In genomic region chr4:7068279-7068842, GRCh38 we compare ENCODE assay signal across 8 cellular contexts. TPM values are rescaled to one million over a fixed set of nuclear protein-coding genes. Genes with fewer than 3 reads are reported as not detected.
DNase-seq lines count a peak whose midpoint lies in the region; ATAC-seq, FAIRE-seq and TF ChIP-seq lines count a peak whose summit lies in the region.

No MANE protein-coding gene starts in this region.

- TF ChIP-seq CTCF in Caco-2 (IDR thresholded peaks at IDR 0.05; ENCODE audit: insufficient read depth in 1 of 2, low read depth in 1 of 2, low read length in 1 of 2, severe bottlenecking in 1 of 2, unreplicated experiment in 1 of 2) (no peak), neural crest cell (conservative IDR thresholded peaks at IDR 0.05) (no peak)

- POLR2A ChIA-PET in Caco-2 (lab: Charles Lee), result interaction anchor here (0.6 to 2.6 kb wide), 5 partner anchors 25 to 872 kb away, joined by 3 to 27 read pairs (median 5); partner anchors contain the start of genes AFAP1, TADA2B and TBC1D14

- DNase-seq in Caco-2, result no peak
- DNase-seq in NCI-H1930 (lab: John Stamatoyannopoulos, UW), result peak; percentile 66 to 76
- DNase-seq in neural crest cell (ENCODE audit: low read depth, low spot score), result no peak
- no peak for DNase-seq in RCC 7860 (ENCODE audit: low spot score)
- DNase-seq in NCI-H345 (lab: John Stamatoyannopoulos, UW), result no peak
- DNase-seq in ureter (ENCODE audit: low spot score), result no peak

- H3K4me3 Mint-ChIP-seq in Caco-2 (ENCODE audit: unreplicated experiment) (peak overlapping the region; percentile 90), neural crest cell (peak overlapping the region; percentile 98)
- H3K4me3 Mint-ChIP-seq in dendritic cell treated with granulocyte-macrophage colony-stimulating factor and Interleukin-4, amounts not matched to agents 40 ng/mL and 50 ng/mL, for 4 days, result peak overlapping the region; percentile 89

- no peaks in the 10 kb centered on the region for H3K27me3 Mint-ChIP-seq in Caco-2 (ENCODE audit: insufficient read depth, unreplicated experiment)
- H3K27me3 Mint-ChIP-seq in dendritic cell treated with granulocyte-macrophage colony-stimulating factor and Interleukin-4, amounts not matched to agents 40 ng/mL and 50 ng/mL, for 4 days, result peaks cover 25% of the 10 kb centered on the region
- peaks cover 19% of the 10 kb centered on the region for H3K27me3 Mint-ChIP-seq in neural crest cell (ENCODE audit: low read depth)

- no peak for FAIRE-seq in RCC 7860 (lab: Jason Lieb, UNC)

- peak overlapping the region; percentile 77 for H3K4me3 ChIP-seq in Caco-2 (ENCODE audit: low read depth, low read length)

- peaks cover 9% of the 10 kb centered on the region; the same call in 1 of the 2 replicates for H3K4me1 ChIP-seq in Caco-2

- no peaks in the 10 kb centered on the region for H3K27me3 ChIP-seq in Caco-2 (replicated peaks; ENCODE audit: control insufficient read depth, insufficient read depth, low read length)

- peaks cover 2% of the 10 kb centered on the region; the same call in 1 of the 2 replicates for H3K36me3 ChIP-seq in Caco-2 (ENCODE audit: control insufficient read depth, insufficient read depth, low read length)

- H3K9me3 ChIP-seq in Caco-2, result no peaks in the 10 kb centered on the region

- H3K27ac Mint-ChIP-seq in Caco-2 (ENCODE audit: unreplicated experiment) (peak overlapping the region; percentile 87), neural crest cell (ENCODE audit: unreplicated experiment) (peak overlapping the region; percentile 46)
- peak overlapping the region; percentile 92 for H3K27ac Mint-ChIP-seq in dendritic cell treated with granulocyte-macrophage colony-stimulating factor and Interleukin-4, amounts not matched to agents 40 ng/mL and 50 ng/mL, for 4 days

- H3K4me1 Mint-ChIP-seq in Caco-2 (ENCODE audit: low read depth, unreplicated experiment), result peaks cover 14% of the 10 kb centered on the region
- peaks cover 46% of the 10 kb centered on the region for H3K4me1 Mint-ChIP-seq in dendritic cell treated with granulocyte-macrophage colony-stimulating factor and Interleukin-4, amounts not matched to agents 40 ng/mL and 50 ng/mL, for 4 days (ENCODE audit: low read depth)
- H3K4me1 Mint-ChIP-seq in neural crest cell, result peaks cover 42% of the 10 kb centered on the region

- intact Hi-C loops in Caco-2 (cut with micrococcal nuclease; ENCODE audit: unreplicated experiment), result loop anchor here (1.0 to 2.0 kb wide), 3 partner anchors 24 to 348 kb away; no protein-coding TSS in a partner anchor
- intact Hi-C loops in dendritic cell treated with granulocyte-macrophage colony-stimulating factor and Interleukin-4, amounts not matched to agents 40 ng/mL and 50 ng/mL, for 4 days (cut with micrococcal nuclease), result loop anchor here (1.0 to 5.0 kb wide), 3 partner anchors 25 to 161 kb away; partner anchors contain the start of genes TADA2B and TBC1D14

- CTCF ChIA-PET in Caco-2 (lab: Charles Lee), result interaction anchor here (0.5 to 2.4 kb wide), 5 partner anchors 14 to 94 kb away, joined by 3 to 24 read pairs (median 4); partner anchors contain the start of gene TADA2B

- ATAC-seq in GM21526 (IDR thresholded peaks at IDR 0.05; ENCODE audit: low FRiP score, unreplicated experiment), result peak; percentile 19

- H3K36me3 Mint-ChIP-seq in Caco-2 (ENCODE audit: insufficient read depth, unreplicated experiment) (peaks cover 35% of the 10 kb centered on the region), neural crest cell (ENCODE audit: low read depth) (peaks cover 10% of the 10 kb centered on the region)
- H3K36me3 Mint-ChIP-seq in dendritic cell treated with granulocyte-macrophage colony-stimulating factor and Interleukin-4, amounts not matched to agents 40 ng/mL and 50 ng/mL, for 4 days (ENCODE audit: low read depth), result peaks cover 30% of the 10 kb centered on the region

- TSS peak; percentile 89 for BruUV-seq in Caco-2 (replicated peaks; lab: Mats Ljungman, UMichigan)

- H3K9me3 Mint-ChIP-seq in Caco-2 (ENCODE audit: unreplicated experiment) (no peaks in the 10 kb centered on the region), neural crest cell (no peaks in the 10 kb centered on the region)
- H3K9me3 Mint-ChIP-seq in dendritic cell treated with granulocyte-macrophage colony-stimulating factor and Interleukin-4, amounts not matched to agents 40 ng/mL and 50 ng/mL, for 4 days, result no peaks in the 10 kb centered on the region

RNA-seq across cellular contexts. Expression of gene GRPEL1, which starts 0.5 kb away (rescaled TPM):
- 47.3 and 51.7 TPM in 2 replicates for total RNA-seq in Caco-2 (2022)
- total RNA-seq in neural crest cell, result 26.6 and 28.2 TPM in 2 replicates
- total RNA-seq in ureter, result 35.1 TPM

RNA-seq across cellular contexts. Expression of gene TADA2B, which starts 25.2 kb away (rescaled TPM):
- total RNA-seq in Caco-2 (2022) (17.2 and 21.8 TPM in 2 replicates), neural crest cell (18.6 and 19.2 TPM in 2 replicates), ureter (20.0 TPM)

Comparison
In these comparisons a context has a peak if more than half of its experiments do, and no peak if none do; other contexts are left out.
1. DNase-seq: peak in NCI-H1930 (2 of 2); none in Caco-2 (0 of 2), neural crest cell (single experiment), RCC 7860 (single experiment), NCI-H345 (single experiment) and ureter (single experiment).
2. Peak in every context shown above with its lines, with median percentiles within 50 percentile points of each other: H3K27ac Mint-ChIP-seq and H3K4me3 Mint-ChIP-seq.